8 cellular contexts compared by ENCODE assay signal in the genomic region with DNA sequence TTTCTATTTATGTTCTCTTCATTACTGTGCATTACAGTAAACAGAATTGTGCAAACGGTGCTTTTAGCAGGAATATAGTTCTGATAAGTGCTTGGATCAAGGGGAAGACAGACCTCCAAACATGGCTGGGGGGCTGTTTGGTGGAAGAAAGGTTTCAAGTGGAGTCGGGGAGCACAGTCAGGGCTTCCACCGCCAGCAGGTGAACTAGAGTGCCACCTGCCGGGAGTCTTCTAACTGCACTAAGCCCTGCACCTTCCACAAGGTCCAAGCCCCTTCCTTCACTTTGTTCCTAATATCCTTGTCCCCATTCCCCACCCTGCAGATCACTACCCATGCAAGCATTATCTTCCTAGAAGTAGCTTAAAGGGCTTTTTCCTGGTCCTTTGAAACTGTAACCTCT. TPM values are rescaled to one million over a fixed set of nuclear protein-coding genes. Genes with fewer than 3 reads are reported as not detected.
DNase-seq lines count a peak whose midpoint lies in the region; ATAC-seq and TF ChIP-seq lines count a peak whose summit lies in the region.

No MANE protein-coding gene starts in this region.

- H3K4me1 ChIP-seq in heart left ventricle (peaks cover 0 to 5% (median under 1%) of the 10 kb centered on the region in 12 donors), right cardiac atrium (ENCODE audit: control insufficient read depth, insufficient read depth, low read length) (no peaks in the 10 kb centered on the region), duodenal mucosa (ENCODE audit: control insufficient read depth in 1 of 2, insufficient read depth in 2 of 2, low read length in 2 of 2) (peaks cover 39 to 50% of the 10 kb centered on the region in 2 donors), testis (no peaks in the 10 kb centered on the region)

- DNase-seq in heart left ventricle (no peak), right cardiac atrium (no peak), NCI-H460 (ENCODE audit: extremely low read depth, low read depth) (peak; percentile 19), testis (peak; percentile 31), midbrain (lab: John Stamatoyannopoulos, UW) (no peak)

- peak; percentile 5 to 49 (median 26) for TF ChIP-seq CTCF in heart left ventricle (IDR thresholded peaks at IDR 0.05)
- TF ChIP-seq CTCF in testis (IDR thresholded peaks at IDR 0.05): no peak

- 1 to 8% (median 3%) methylated on average over 4 of the region's 4 CpGs for WGBS in heart left ventricle, 4 donors
- WGBS in right cardiac atrium: 5% methylated on average over 4 of the region's 4 CpGs
- 20 to 29% methylated on average over 4 of the region's 4 CpGs for WGBS in testis, 2 donors

- H3K36me3 ChIP-seq in heart left ventricle: no peaks in the 10 kb centered on the region
- peaks cover 7 to 22% of the 10 kb centered on the region in 2 donors for H3K36me3 ChIP-seq in duodenal mucosa (ENCODE audit: control insufficient read depth in 1 of 2, insufficient read depth in 2 of 2, low read length in 2 of 2)
- no peaks in the 10 kb centered on the region for H3K36me3 ChIP-seq in testis (ENCODE audit: low read depth, missing control alignments)

- H3K27ac ChIP-seq in heart left ventricle (no peak overlapping the region), right cardiac atrium (ENCODE audit: low read length) (no peak overlapping the region), duodenal mucosa (ENCODE audit: low read depth, low read length) (no peak overlapping the region), testis (no peak overlapping the region)

- H3K9ac ChIP-seq in duodenal mucosa (ENCODE audit: low read depth in 1 of 2, low read length in 2 of 2): no peak overlapping the region

- H3K4me3 ChIP-seq in heart left ventricle: no peak overlapping the region
- no peak overlapping the region for H3K4me3 ChIP-seq in right cardiac atrium (ENCODE audit: low read length)
- peak overlapping the region; percentile 18 to 43 for H3K4me3 ChIP-seq in duodenal mucosa (ENCODE audit: low read depth in 1 of 2, low read length in 2 of 2)
- H3K4me3 ChIP-seq in testis: no peak overlapping the region

- ATAC-seq in heart left ventricle (no peak), right cardiac atrium (no peak), HG03095 (IDR thresholded peaks at IDR 0.05; ENCODE audit: unreplicated experiment) (no peak), GM21447 (IDR thresholded peaks at IDR 0.05; ENCODE audit: unreplicated experiment) (no peak)

- intact Hi-C loops in heart left ventricle (cut with DNase I): loop anchor here in 4 of 10 donors (10.0 kb wide), 4 partner anchors 98 to 702 kb away; no protein-coding TSS in a partner anchor
- intact Hi-C loops in right cardiac atrium (cut with DNase I): no loop called here
- intact Hi-C loops in testis (cut with DNase I; ENCODE audit: low total_unique reads): no loop called here

- TF ChIP-seq POLR2A in heart left ventricle (IDR thresholded peaks at IDR 0.05) (no peak), testis (IDR thresholded peaks at IDR 0.05) (no peak)

- H3K9me3 ChIP-seq in heart left ventricle (no peaks in the 10 kb centered on the region), right cardiac atrium (ENCODE audit: control insufficient read depth, low read length) (no peaks in the 10 kb centered on the region), duodenal mucosa (ENCODE audit: control insufficient read depth in 1 of 2, low read length in 2 of 2) (no peaks in the 10 kb centered on the region), testis (no peaks in the 10 kb centered on the region)

- H3K27me3 ChIP-seq in heart left ventricle (peaks cover 18 to 79% (median 47%) of the 10 kb centered on the region in 9 donors), right cardiac atrium (ENCODE audit: control insufficient read depth, insufficient read depth) (peaks cover 13% of the 10 kb centered on the region), duodenal mucosa (ENCODE audit: control insufficient read depth in 1 of 2, insufficient read depth in 2 of 2, low read length in 2 of 2) (peaks cover 5 to 6% of the 10 kb centered on the region in 2 donors), testis (no peaks in the 10 kb centered on the region)

RNA-seq across cellular contexts. Expression of a gene that starts 11.1 kb away (rescaled TPM):
- total RNA-seq in heart left ventricle: under 1 TPM in 5 of 9 donors, not detected in 4; 0.02 to 0.08 (median 0.05) TPM
- polyA plus RNA-seq in heart left ventricle: under 1 TPM; under 0.01 to 0.04 TPM
- total RNA-seq in right cardiac atrium: under 1 TPM in 3 of 4 donors, not detected in 1; 0.03 to 0.20 (median 0.09) TPM
- polyA plus RNA-seq in right cardiac atrium: 0.02 TPM
- total RNA-seq in NCI-H460 (2014; rRNA removed; shearing (Covaris generic)): 0.17 and 0.22 TPM in 2 replicates
- 0.57 and 0.78 TPM in 2 replicates for polyA plus RNA-seq in NCI-H460 (2014; cell fraction: nucleus; rRNA removed)
- total RNA-seq in testis: under 1 TPM; 0.79 to 0.93 TPM
- 0.69 TPM for polyA plus RNA-seq in testis (ENCODE audit: insufficient read depth, low read depth, low replicate concordance)

Comparison
In these comparisons a context has a peak if more than half of its experiments do, and no peak if none do; other contexts are left out.
1. DNase-seq: peak in NCI-H460 (single experiment) and testis (single experiment); none in heart left ventricle (0 of 5), right cardiac atrium (0 of 3) and midbrain (single experiment).
2. H3K4me3 ChIP-seq: peak in duodenal mucosa (2 of 2); none in heart left ventricle (0 of 12), right cardiac atrium (single experiment) and testis (0 of 2).
3. CTCF ChIP-seq: peak in heart left ventricle (12 of 12); none in testis (0 of 3).